Comparison of ENCODE assay signal across 8 cellular contexts in the genomic region with DNA sequence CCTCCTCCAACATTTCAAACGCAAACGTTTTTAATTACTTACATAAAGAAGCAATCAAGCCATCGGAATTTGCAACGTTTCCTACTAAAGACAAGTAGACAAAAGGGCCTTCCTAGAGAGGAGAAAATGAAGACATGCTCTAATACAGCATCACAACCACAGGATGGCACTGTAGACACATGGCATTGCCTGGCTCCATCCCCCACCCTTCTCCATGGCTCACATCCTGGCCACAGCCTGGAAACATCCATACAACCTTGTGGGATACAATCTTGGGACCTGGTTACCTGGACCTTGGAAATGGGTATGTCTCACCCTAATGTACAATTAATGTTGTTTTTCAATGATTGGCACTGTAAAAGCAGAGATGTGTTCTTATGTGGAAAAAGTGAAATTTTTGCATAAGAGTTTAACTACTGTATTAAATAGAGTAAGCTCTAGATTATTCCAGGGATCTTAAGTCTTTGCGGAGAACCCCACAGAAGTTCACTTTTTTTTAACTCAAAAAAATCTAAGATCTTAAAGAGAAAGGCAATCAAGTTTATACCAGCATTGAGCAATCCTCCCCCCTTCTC. TPM values are rescaled to one million over a fixed set of nuclear protein-coding genes. Genes with fewer than 3 reads are reported as not detected.
A peak's percentile ranks its signal among the peaks of the same experiment; 100 is the strongest.
DNase-seq lines count a peak whose midpoint lies in the region; ATAC-seq and TF ChIP-seq lines count a peak whose summit lies in the region.

No MANE protein-coding gene starts in this region.

- H3K4me3 Mint-ChIP-seq in stimulated activated naive B cell treated with anti-CD40 and anti-IgM and Interleukin-4, amounts not matched to agents 10 μg/mL and 1 μg/mL and 100 μg/mL, for 72 hours, result no peak overlapping the region

- H3K9me3 Mint-ChIP-seq in stimulated activated naive B cell treated with anti-CD40 and anti-IgM and Interleukin-4, amounts not matched to agents 10 μg/mL and 1 μg/mL and 100 μg/mL, for 72 hours, result no peaks in the 10 kb centered on the region

- peaks cover 0 to 7% of the 10 kb centered on the region in 2 donors for H3K36me3 ChIP-seq in body of pancreas (replicated peaks in 1 of 2; ENCODE audit: insufficient read depth in 1 of 2, low read depth in 2 of 2)

- TF ChIP-seq POLR2A in body of pancreas (IDR thresholded peaks at IDR 0.05) (no peak), lower leg skin (IDR thresholded peaks at IDR 0.05) (no peak)

- no peak overlapping the region for H3K27ac ChIP-seq in body of pancreas

- H3K27me3 ChIP-seq in body of pancreas, result no peaks in the 10 kb centered on the region

- H3K4me1 ChIP-seq in body of pancreas, result no peaks in the 10 kb centered on the region

- H3K9me3 ChIP-seq in body of pancreas, result no peaks in the 10 kb centered on the region

- H3K4me1 Mint-ChIP-seq in stimulated activated naive B cell treated with anti-CD40 and anti-IgM and Interleukin-4, amounts not matched to agents 10 μg/mL and 1 μg/mL and 100 μg/mL, for 72 hours, result peaks cover 0 to 1% of the 10 kb centered on the region in 2 donors

- H3K27ac Mint-ChIP-seq in stimulated activated naive B cell treated with anti-CD40 and anti-IgM and Interleukin-4, amounts not matched to agents 10 μg/mL and 1 μg/mL and 100 μg/mL, for 72 hours, result no peak overlapping the region

- peak; percentile 5 for DNase-seq in NK-92 treated with Interleukin-12 subunit alpha and Interleukin-12 subunit beta, amount 100 ng/mL, for 24 hours (lab: John Stamatoyannopoulos, UW)
- DNase-seq in NK-92 (lab: John Stamatoyannopoulos, UW; ENCODE audit: unreplicated experiment), result no peak
- peak; percentile 53 for DNase-seq in NCI-H82 treated with DMSO at 0.1 percent for 48 hours (lab: John Stamatoyannopoulos, UW; ENCODE audit: unreplicated experiment)
- peak; percentile 50 to 75 (median 66) for DNase-seq in body of pancreas
- DNase-seq in iPS-NIHi11 (ENCODE audit: low spot score), result peak; percentile 52
- DNase-seq in stimulated activated naive B cell treated with anti-CD40 and anti-IgM and Interleukin-4, amounts not matched to agents 10 μg/mL and 1 μg/mL and 100 μg/mL, for 72 hours, result no peak
- no peak for DNase-seq in lower leg skin (ENCODE audit: low spot score in 2 of 2)

- H3K4me3 ChIP-seq in body of pancreas, result no peak overlapping the region
- H3K4me3 ChIP-seq in lower leg skin (ENCODE audit: low read depth, poor library complexity, severe bottlenecking), result no peak overlapping the region

- intact Hi-C loops in body of pancreas (cut with DNase I), result loop anchor here (5.0 kb wide), 1 partner anchor 177 kb away; no protein-coding TSS in a partner anchor
- intact Hi-C loops in lower leg skin (cut with DNase I; ENCODE audit: low total_unique reads), result loop anchor here (10.0 kb wide), 1 partner anchor 175 kb away; no protein-coding TSS in a partner anchor

- ATAC-seq in HG03175 (IDR thresholded peaks at IDR 0.05; ENCODE audit: unreplicated experiment) (peak; percentile 73), body of pancreas (peak; percentile 86)
- peak; percentile 41 to 45 for ATAC-seq in stimulated activated naive B cell treated with anti-CD40 and anti-IgM and Interleukin-4, amounts not matched to agents 10 μg/mL and 1 μg/mL and 100 μg/mL, for 72 hours (replicated peaks)

- H3K36me3 Mint-ChIP-seq in stimulated activated naive B cell treated with anti-CD40 and anti-IgM and Interleukin-4, amounts not matched to agents 10 μg/mL and 1 μg/mL and 100 μg/mL, for 72 hours, result peaks cover 30% of the 10 kb centered on the region in 2 donors

- 39 to 49% methylated on average over 5 of the region's 5 CpGs for WGBS in body of pancreas, 2 donors
- WGBS in lower leg skin, 2 donors, result 32 to 54% methylated on average over 5 of the region's 5 CpGs

- TF ChIP-seq CTCF in body of pancreas (IDR thresholded peaks at IDR 0.05) (peak; percentile 33 to 86 (median 66)), lower leg skin (IDR thresholded peaks at IDR 0.05) (no peak)

- no peaks in the 10 kb centered on the region for H3K27me3 Mint-ChIP-seq in stimulated activated naive B cell treated with anti-CD40 and anti-IgM and Interleukin-4, amounts not matched to agents 10 μg/mL and 1 μg/mL and 100 μg/mL, for 72 hours

RNA-seq across cellular contexts. Expression of gene EBPL, which starts 21.5 kb away (rescaled TPM):
- 10 to 100 TPM; 30.7 to 72.1 TPM for total RNA-seq in body of pancreas
- 100 to 1,000 TPM in 2 of 4 donors, 10 to 100 TPM in 2; 76.4 to 125 (median 99.4) TPM for total RNA-seq in lower leg skin

RNA-seq across cellular contexts. Expression of gene ARL11, which starts 41.5 kb away (rescaled TPM):
- total RNA-seq in body of pancreas (under 1 TPM in 1 of 2 donors, not detected in 1; 0.52 TPM), lower leg skin (under 1 TPM in 2 of 4 donors, not detected in 2; 0.19 to 0.51 TPM)

Comparison
In these comparisons a context has a peak if more than half of its experiments do, and no peak if none do; other contexts are left out.
1. DNase-seq: peak in NK-92 treated with Interleukin-12 subunit alpha and Interleukin-12 subunit beta, amount 100 ng/mL, for 24 hours (single experiment), NCI-H82 treated with DMSO at 0.1 percent for 48 hours (single experiment), body of pancreas (4 of 4) and iPS-NIHi11 (single experiment); none in NK-92 (single experiment), stimulated activated naive B cell treated with anti-CD40 and anti-IgM and Interleukin-4, amounts not matched to agents 10 μg/mL and 1 μg/mL and 100 μg/mL, for 72 hours (single experiment) and lower leg skin (0 of 2).
2. CTCF ChIP-seq: peak in body of pancreas (7 of 7); none in lower leg skin (0 of 3).
3. Peak in every context shown above with its lines, with median percentiles within 50 percentile points of each other: ATAC-seq.